ENCODE assay signal across 25 cellular contexts in genomic region chr4:94511591-94511990, GRCh38. TPM values are rescaled to one million over a fixed set of nuclear protein-coding genes. Genes with fewer than 3 reads are reported as not detected.
DNase-seq lines count a peak whose midpoint lies in the region; ATAC-seq, FAIRE-seq and TF ChIP-seq lines count a peak whose summit lies in the region.
"Had no signal": no experiment of that assay in that cellular context is flagged by ENCODE, and none has a peak within 500 bp of the region (broad histone marks: within the 10 kb centered on the region; RNA-seq: fewer than 3 reads in every experiment).

No MANE protein-coding gene starts in this region.

- no peak overlapping the region for H2AFZ ChIP-seq in K562 (ENCODE audit: low read depth, low read length)

- BruUV-seq in K562 (replicated peaks; lab: Mats Ljungman, UMichigan) = no TSS peak

- POLR2A ChIA-PET in K562 (lab: Yijun Ruan, JAX) = no interaction called here
- POLR2A ChIA-PET in RWPE1 (lab: Yijun Ruan, JAX; ENCODE audit: low non-redundant PET) = no interaction called here

- H3K9me3 ChIP-seq in K562 (replicated peaks; ENCODE audit: control insufficient read depth, insufficient read depth, low read depth, low read length) (no peaks in the 10 kb centered on the region), psoas muscle (no peaks in the 10 kb centered on the region), SJCRH30 (replicated peaks) (no peaks in the 10 kb centered on the region)
- H3K9me3 ChIP-seq: A549; BLaER1 treated with 17β-estradiol and CSF1 and Interleukin-3, amounts not matched to agents 10 nM and 100 nM had no signal

- 43% methylated on average over 1 of the region's 1 CpG for WGBS in K562 (ENCODE audit: insufficient coverage, low coverage, missing lambda C conversion rate)
- WGBS in psoas muscle, 3 donors = 97 to 100% (median 100%) methylated on average over 1 of the region's 1 CpG

- H3K79me2 ChIP-seq in K562 (ENCODE audit: control insufficient read depth, insufficient read depth, low read length) = peaks cover 42% of the 10 kb centered on the region

- TF ChIP-seq RAD21 in K562 (CRISPR knock-in tag; conservative IDR thresholded peaks at IDR 0.05 in 1 of 2, IDR thresholded peaks at IDR 0.05 in 1 of 2) = no peak

- H4K20me1 ChIP-seq in K562 (replicated peaks; ENCODE audit: control insufficient read depth, insufficient read depth, low read length) = no peaks in the 10 kb centered on the region; the same call in 1 of the 2 replicates

- peaks cover 0 to 11% of the 10 kb centered on the region in 2 experiments; a peak in 4 of 5 replicates for H3K4me1 ChIP-seq in K562 (replicated peaks in 1 of 2; ENCODE audit: control insufficient read depth in 2 of 2, insufficient read depth in 2 of 2, low read length in 2 of 2)
- peaks cover 79% of the 10 kb centered on the region for H3K4me1 ChIP-seq in psoas muscle
- no peaks in the 10 kb centered on the region for H3K4me1 ChIP-seq in SJCRH30

- TF ChIP-seq EP300 in K562 (IDR thresholded peaks at IDR 0.05; ENCODE audit: low read length) = no peak

- CTCF ChIA-PET in K562 (lab: Yijun Ruan, JAX; ENCODE audit: low intra/inter-chr PET ratio) (no interaction called here), RWPE1 (lab: Yijun Ruan, JAX) (no interaction called here)

- H3K36me3 ChIP-seq in K562 (ENCODE audit: control insufficient read depth, insufficient read depth, low read length) (no peaks in the 10 kb centered on the region), psoas muscle (ENCODE audit: insufficient read depth in 1 of 2, low read depth in 1 of 2) (peaks cover 0 to 6% of the 10 kb centered on the region in 2 donors), SJCRH30 (no peaks in the 10 kb centered on the region)

- H3K27ac ChIP-seq in C4-2B = peak overlapping the region; percentile 56
- H3K27ac ChIP-seq in K562 (ENCODE audit: extremely low read depth, low read depth, low read length) = no peak overlapping the region
- peak overlapping the region; percentile 48 for H3K27ac ChIP-seq in psoas muscle
- no peak overlapping the region for H3K27ac ChIP-seq in RWPE1
- no peak overlapping the region for H3K27ac ChIP-seq in SJCRH30
- H3K27ac ChIP-seq: 22Rv1; BLaER1 treated with 17β-estradiol and CSF1 and Interleukin-3, amounts not matched to agents 10 nM and 100 nM had no signal

- H3K4me2 ChIP-seq in K562 (ENCODE audit: insufficient read depth, low read length) = no peak overlapping the region
- H3K4me2 ChIP-seq: A549; BLaER1 treated with 17β-estradiol and CSF1 and Interleukin-3, amounts not matched to agents 10 nM and 100 nM had no signal

- intact Hi-C loops in K562 (cut with micrococcal nuclease) = no loop called here
- intact Hi-C loops in psoas muscle (cut with DNase I) = no loop called here

- TF ChIP-seq POLR2A in K562 (conservative IDR thresholded peaks at IDR 0.05) = no peak

- no peak overlapping the region for H3K4me3 ChIP-seq in K562
- no peak overlapping the region for H3K4me3 ChIP-seq in psoas muscle
- no peak overlapping the region for H3K4me3 ChIP-seq in SJCRH30
- H3K4me3 ChIP-seq: A549; BLaER1 treated with 17β-estradiol and CSF1 and Interleukin-3, amounts not matched to agents 10 nM and 100 nM; GM12878 had no signal

- no peaks in the 10 kb centered on the region for H3K9me1 ChIP-seq in K562 (ENCODE audit: control insufficient read depth, insufficient read depth, low read length)

- H3K27me3 ChIP-seq in K562 (ENCODE audit: control insufficient read depth in 2 of 2, insufficient read depth in 2 of 2, low read length in 2 of 2) = no peaks in the 10 kb centered on the region
- H3K27me3 ChIP-seq in psoas muscle (ENCODE audit: insufficient read depth in 3 of 3, low read length in 2 of 3) = no peaks in the 10 kb centered on the region
- no peaks in the 10 kb centered on the region for H3K27me3 ChIP-seq in SJCRH30
- H3K27me3 ChIP-seq: BLaER1 treated with 17β-estradiol and CSF1 and Interleukin-3, amounts not matched to agents 10 nM and 100 nM had no signal

- DNase-seq in K562 (ENCODE audit: extremely low read depth in 1 of 4, low spot score in 3 of 4) = no peak
- no peak for DNase-seq in psoas muscle
- DNase-seq in NCI-H748 treated with DMSO at 0.1 percent for 48 hours (lab: John Stamatoyannopoulos, UW) = no peak
- DNase-seq in RWPE1 (ENCODE audit: low spot score) = no peak
- DNase-seq in SJCRH30 = no peak
- DNase-seq: AML-193; CD4-positive, alpha-beta memory T cell; CD4-positive, CD25-positive, alpha-beta regulatory T cell; CD8-positive, alpha-beta memory T cell; COR-L47; DMS 273 treated with DMSO at 0.1 percent for 48 hours; DMS153; DMS53; DMS79; DND-41; EL; GDM1 had no signal

- ATAC-seq in K562 (no peak), psoas muscle (no peak)
- ATAC-seq: A549, GM12878 had no signal

- FAIRE-seq in K562 (lab: Jason Lieb, UNC) = no peak
- FAIRE-seq: A549, GM12878, GM12892, GM18507 had no signal

- no peak overlapping the region for H3K9ac ChIP-seq in K562 (ENCODE audit: insufficient read depth in 1 of 2, low read depth in 2 of 2, low read length in 2 of 2)
- H3K9ac ChIP-seq: BLaER1 treated with 17β-estradiol and CSF1 and Interleukin-3, amounts not matched to agents 10 nM and 100 nM had no signal

- TF ChIP-seq CTCF in C4-2B (conservative IDR thresholded peaks at IDR 0.05) (no peak), K562 (IDR thresholded peaks at IDR 0.05 in 2 of 3, conservative IDR thresholded peaks at IDR 0.05 in 1 of 3; ENCODE audit: insufficient read depth in 2 of 3, low read depth in 1 of 3, low read length in 3 of 3) (no peak), psoas muscle (IDR thresholded peaks at IDR 0.05) (no peak), RWPE1 (conservative IDR thresholded peaks at IDR 0.05; ENCODE audit: low read depth) (no peak)

- in situ Hi-C loops in K562 (cut with MboI) = no loop called here

TF ChIP-seq in K562, 482 proteins besides CTCF, POLR2A, EP300 and RAD21:
- TF ChIP-seq CAMTA2 (CRISPR knock-in tag; conservative IDR thresholded peaks at IDR 0.05) (no peak), ZNF146 (CRISPR knock-in tag; IDR thresholded peaks at IDR 0.05; ENCODE audit: unreplicated experiment) (peak; percentile 79)

RNA-seq across cellular contexts. Expression of gene PDLIM5, which starts 59.8 kb away (rescaled TPM):
- total RNA-seq in K562 (2011; cell fraction: chromatin; rRNA removed; ENCODE audit: low replicate concordance) = 262 and 263 TPM in 2 replicates
- 100 and 103 TPM in 2 replicates for total RNA-seq in K562 (2011; cell fraction: nucleolus; rRNA removed)
- 170 and 292 TPM in 2 replicates for total RNA-seq in K562 (2011; cell fraction: nucleoplasm; rRNA removed)
- total RNA-seq in K562 (2014; rRNA removed) (36.9 and 48.3 TPM in 2 replicates), K562 (2014; rRNA removed; fragmentation: Illumina TruSeq; extraction: Trizol) (79.8 and 82.1 TPM in 2 replicates), K562 (2015; rRNA removed; fragmentation: Illumina TruSeq; extraction: Trizol) (58.5 and 62.5 TPM in 2 replicates), K562 (2021) (89.9 and 97.5 TPM in 2 replicates), psoas muscle (100 to 1,000 TPM; 459 to 840 (median 509) TPM)
- polyA plus RNA-seq in K562 (2011; rRNA removed) (100 and 126 TPM in 2 replicates), K562 (2014; fragmentation: Illumina TruSeq; extraction: Trizol) (117 and 127 TPM in 2 replicates), K562 (2014; fragmentation: Nextera tagmentation; extraction: Ambion mirVana) (10 to 100 TPM; 42.2 to 55.8 TPM), K562 (2014; rRNA removed) (39.0 and 47.9 TPM in 2 replicates), psoas muscle (100 to 1,000 TPM; 215 to 533 (median 426) TPM)
- polyA plus RNA-seq in K562 (2011; cell fraction: cytosol; rRNA removed) = 84.4 and 144 TPM in 2 replicates
- 60.0 and 82.0 TPM in 2 replicates for polyA plus RNA-seq in K562 (2011; cell fraction: nucleus; rRNA removed)
- 42.7 and 55.2 TPM in 2 replicates for polyA plus RNA-seq in K562 (2012)
- 213 and 326 TPM in 2 replicates for polyA minus RNA-seq in K562 (2011; rRNA and poly(A)+ RNA removed)
- polyA minus RNA-seq in K562 (2011; cell fraction: cytosol; rRNA and poly(A)+ RNA removed) = 60.9 and 98.0 TPM in 2 replicates
- polyA minus RNA-seq in K562 (2011; cell fraction: nucleus; rRNA and poly(A)+ RNA removed) = 172 and 173 TPM in 2 replicates
- total RNA-seq in SJCRH30 (2014; rRNA removed; shearing (Covaris generic)) = 31.5 and 38.9 TPM in 2 replicates
- total RNA-seq: G401 had no signal

Comparison
In these comparisons a context has a peak if more than half of its experiments do, and no peak if none do; other contexts are left out.
1. H3K27ac ChIP-seq: peak in C4-2B (single experiment) and psoas muscle (single experiment); none in K562 (single experiment), RWPE1 (single experiment) and SJCRH30 (single experiment).